ENCODE assay signal across 8 cellular contexts in genomic region chr3:119240582-119241434, GRCh38. TPM values are rescaled to one million over a fixed set of nuclear protein-coding genes. Genes with fewer than 3 reads are reported as not detected.
A peak's percentile ranks its signal among the peaks of the same experiment; 100 is the strongest.
DNase-seq lines count a peak whose midpoint lies in the region; FAIRE-seq and TF ChIP-seq lines count a peak whose summit lies in the region.

Gene B4GALT4 (minus strand): TSS chr3:119240878. CDS start chr3:119230099, 10,779 bp downstream.

- H3K9me3 ChIP-seq in MM.1S (replicated peaks; ENCODE audit: insufficient read depth, low read length) (no peaks in the 10 kb centered on the region), SJCRH30 (replicated peaks) (no peaks in the 10 kb centered on the region), neuronal stem cell (replicated peaks in 1 of 2; ENCODE audit: control insufficient read depth in 2 of 2, insufficient read depth in 1 of 2, low read depth in 1 of 2, low read length in 2 of 2) (peaks cover 0 to 3% of the 10 kb centered on the region in 2 donors)

- H2BK5ac ChIP-seq in neuronal stem cell (ENCODE audit: low read length) = peak within 1 kb of the TSS; percentile 62

- no peak within 1 kb of the TSS for H4K91ac ChIP-seq in neuronal stem cell (ENCODE audit: low read depth, low read length, poor library complexity)

- peak within 1 kb of the TSS; percentile 68 for H3K4me3 ChIP-seq in MM.1S (ENCODE audit: low read length)
- peak within 1 kb of the TSS; percentile 83 for H3K4me3 ChIP-seq in SJCRH30
- peak within 1 kb of the TSS; percentile 86 to 93 for H3K4me3 ChIP-seq in neuronal stem cell (ENCODE audit: low read length in 2 of 2)

- H2BK120ac ChIP-seq in neuronal stem cell (ENCODE audit: low read depth, low read length) = no peak within 1 kb of the TSS

- H3K4me2 ChIP-seq in MM.1S (ENCODE audit: low read depth, low read length) (peak within 1 kb of the TSS; percentile 76), neuronal stem cell (ENCODE audit: insufficient read depth, low read length, poor library complexity, severe bottlenecking) (peak within 1 kb of the TSS; percentile 70)

- H3K4ac ChIP-seq in neuronal stem cell (ENCODE audit: low read length) = no peak within 1 kb of the TSS

- H3K4me1 ChIP-seq in MM.1S (ENCODE audit: low read length) (peaks cover 16% of the 10 kb centered on the region; the same call in 1 of the 2 replicates), SJCRH30 (peaks cover 5% of the 10 kb centered on the region; the same call in 1 of the 2 replicates), neuronal stem cell (ENCODE audit: control insufficient read depth in 2 of 2, insufficient read depth in 1 of 2, low read depth in 1 of 2, low read length in 2 of 2) (peaks cover 2 to 8% of the 10 kb centered on the region in 2 donors)

- H3K27me3 ChIP-seq in MM.1S (replicated peaks; ENCODE audit: insufficient read depth, low read length) (no peaks in the 10 kb centered on the region), SJCRH30 (no peaks in the 10 kb centered on the region), neuronal stem cell (ENCODE audit: control insufficient read depth in 3 of 3, insufficient read depth in 3 of 3, low read depth in 1 of 3, low read length in 3 of 3) (peaks cover 0 to 1% (median 0%) of the 10 kb centered on the region in 3 experiments)

- DNase-seq in GM03348 (ENCODE audit: low spot score) = peak; percentile 95
- peak; percentile 91 for DNase-seq in HCEC 1CT
- peak; percentile 91 for DNase-seq in MM.1S
- DNase-seq in SJCRH30 = peak; percentile 87 to 90
- DNase-seq in activated naive CD4-positive, alpha-beta T cell (lab: John Stamatoyannopoulos, UW) = peak; percentile 21 to 59 (median 36)
- DNase-seq in frontal cortex (ENCODE audit: low spot score in 2 of 2) = peak; percentile 81
- DNase-seq in neuronal stem cell (ENCODE audit: low spot score) = peak; percentile 83

- H4K20me1 ChIP-seq in MM.1S (ENCODE audit: insufficient read depth, low read length) = no peaks in the 10 kb centered on the region

- peaks cover 2% of the 10 kb centered on the region for H3K79me1 ChIP-seq in neuronal stem cell (ENCODE audit: low read depth, low read length)

- 0 out of 2 replicates have a peak, but pooled peaks cover 6% of the 10 kb centered on the region for H3F3A ChIP-seq in MM.1S (ENCODE audit: insufficient read depth, low read length)

- H3K23ac ChIP-seq in neuronal stem cell (ENCODE audit: low read depth, low read length, poor library complexity) = peak within 1 kb of the TSS; percentile 94

- H3K36me3 ChIP-seq in MM.1S (replicated peaks; ENCODE audit: insufficient read depth, low read length) (no peaks in the 10 kb centered on the region), SJCRH30 (peaks cover 6% of the 10 kb centered on the region), neuronal stem cell (replicated peaks in 1 of 2; ENCODE audit: control insufficient read depth in 2 of 2, insufficient read depth in 2 of 2, low read length in 2 of 2) (peaks cover 5 to 11% of the 10 kb centered on the region in 2 donors)

- H2AK5ac ChIP-seq in neuronal stem cell (ENCODE audit: low read depth, low read length) = no peak within 1 kb of the TSS

- no peak for TF ChIP-seq CTCF in MM.1S (IDR thresholded peaks at IDR 0.05; ENCODE audit: low read length)
- TF ChIP-seq CTCF in subcutaneous adipose tissue (IDR thresholded peaks at IDR 0.05; ENCODE audit: low read depth) = no peak

- H3K9ac ChIP-seq in MM.1S (ENCODE audit: low read length) (peak within 1 kb of the TSS; percentile 82; the same call in 1 of the 2 replicates), neuronal stem cell (ENCODE audit: low read depth, low read length, poor library complexity) (peak within 1 kb of the TSS; percentile 78)

- peak within 1 kb of the TSS; percentile 3 for H2BK15ac ChIP-seq in neuronal stem cell (ENCODE audit: low read length)

- no CpG with 5 or more reads among the region's 71 CpGs for WGBS in neuronal stem cell (ENCODE audit: extremely low coverage in 2 of 2, insufficient read length in 2 of 2, insufficient replicate concordance in 1 of 2), 2 donors

- H3K27ac ChIP-seq in MM.1S (ENCODE audit: low read length) (peak within 1 kb of the TSS; percentile 63; the same call in 1 of the 2 replicates), SJCRH30 (peak within 1 kb of the TSS; percentile 52), neuronal stem cell (replicated peaks; ENCODE audit: low read length) (peak within 1 kb of the TSS; percentile 86)

- H3K14ac ChIP-seq in neuronal stem cell (ENCODE audit: low read length) = no peak within 1 kb of the TSS

- no peak within 1 kb of the TSS for H2BK12ac ChIP-seq in neuronal stem cell (ENCODE audit: low read length)

- no peaks in the 10 kb centered on the region for H3K9me2 ChIP-seq in MM.1S (replicated peaks; ENCODE audit: insufficient read depth, low read length)

- peak within 1 kb of the TSS; percentile 91 for H3K18ac ChIP-seq in neuronal stem cell (ENCODE audit: low read length)

- H4K8ac ChIP-seq in neuronal stem cell (ENCODE audit: low read depth, low read length) = no peak within 1 kb of the TSS

- FAIRE-seq in frontal cortex (lab: Jason Lieb, UNC) = no peak

- H3K79me2 ChIP-seq in MM.1S (ENCODE audit: low read length) = peaks cover 17% of the 10 kb centered on the region

- H2AFZ ChIP-seq in MM.1S (ENCODE audit: low read length) = peak within 1 kb of the TSS; percentile 35
- peak within 1 kb of the TSS; percentile 99 for H2AFZ ChIP-seq in neuronal stem cell (ENCODE audit: low read length)

RNA-seq across cellular contexts. Expression of gene B4GALT4, which starts in this region (rescaled TPM):
- total RNA-seq in SJCRH30 (2014; rRNA removed; shearing (Covaris generic)) = 17.2 and 19.2 TPM in 2 replicates
- 8.6 TPM for total RNA-seq in frontal cortex
- polyA plus RNA-seq in neuronal stem cell (2013, experiment 1 of 2) = 23.4 TPM
- 23.4 TPM for polyA plus RNA-seq in neuronal stem cell (2013, experiment 2 of 2)
- total RNA-seq in subcutaneous adipose tissue = 10 to 100 TPM; 10.9 to 15.3 (median 14.0) TPM

Comparison
In these comparisons a context has a peak if more than half of its experiments do, and no peak if none do; other contexts are left out.
1. Peak in every context shown above with its lines: DNase-seq, H3K4me3 ChIP-seq and H3K27ac ChIP-seq.
2. DNase-seq: peak in every context shown above with its lines; median percentile 95 in GM03348; 91 in HCEC 1CT; 91 in MM.1S; 88 in SJCRH30; 83 in neuronal stem cell; 81 in frontal cortex; 36 in activated naive CD4-positive, alpha-beta T cell.